In the genomic region with DNA sequence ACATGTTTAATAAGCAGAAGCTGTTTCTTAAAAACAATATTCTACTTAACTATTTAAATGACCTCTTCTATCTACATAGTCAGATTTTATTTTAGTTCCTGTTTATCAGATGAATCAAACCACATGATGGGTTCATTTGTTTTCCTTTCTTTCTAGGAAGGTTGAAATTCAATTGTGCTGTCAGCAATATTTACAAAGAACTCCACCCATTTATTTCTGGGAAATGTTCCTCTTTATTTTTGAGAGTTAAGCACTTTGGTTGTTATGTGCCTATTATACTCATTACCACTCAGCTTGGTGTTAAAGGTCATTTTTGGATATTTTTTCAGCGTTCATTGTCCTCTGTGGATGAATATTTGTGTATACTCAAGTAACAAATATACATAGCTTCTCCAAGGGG, we compare ENCODE assay signal across 21 cellular contexts.
"Had no signal": no experiment of that assay in that cellular context is flagged by ENCODE, and none has a peak within 500 bp of the region (broad histone marks: within the 10 kb centered on the region; RNA-seq: fewer than 3 reads in every experiment).

No MANE protein-coding gene starts in this region.

- H3K36me3 Mint-ChIP-seq: activated CD8-positive, alpha-beta memory T cell treated with anti-CD3 and anti-CD28 coated beads, Interleukin-2, amount 10 ng/mL, durations not matched to agents 7 days and 5 days had no signal

- H3K36me3 ChIP-seq: cardiac muscle cell, thoracic aorta, upper lobe of left lung had no signal

- H3K4me1 ChIP-seq: body of pancreas had no signal

- H3K4me3 Mint-ChIP-seq: activated CD4-positive, alpha-beta T cell treated with anti-CD3 and anti-CD28 coated beads, Interleukin-2, amount 10 ng/mL, durations not matched to agents 7 days and 5 days; activated CD8-positive, alpha-beta memory T cell treated with anti-CD3 and anti-CD28 coated beads, Interleukin-2, amount 10 ng/mL, durations not matched to agents 7 days and 5 days; activated CD8-positive, alpha-beta T cell treated with anti-CD3 and anti-CD28 coated beads for 36 hours; activated naive CD4-positive, alpha-beta T cell treated with anti-CD3 and anti-CD28 coated beads, Interleukin-2, amount 50 U/mL, for 24 hours; neural crest cell had no signal

- H3K9me3 ChIP-seq: body of pancreas, thoracic aorta, upper lobe of left lung had no signal

- H3K27ac ChIP-seq: body of pancreas, cardiac muscle cell, thoracic aorta had no signal

- H3K27me3 Mint-ChIP-seq: activated CD4-positive, alpha-beta T cell treated with anti-CD3 and anti-CD28 coated beads, Interleukin-2, amount 10 ng/mL, durations not matched to agents 7 days and 5 days; activated naive CD4-positive, alpha-beta T cell treated with anti-CD3 and anti-CD28 coated beads, Interleukin-2, amount 50 U/mL, for 24 hours had no signal

- H3K9me3 Mint-ChIP-seq: activated naive CD4-positive, alpha-beta T cell treated with anti-CD3 and anti-CD28 coated beads, Interleukin-2, amount 50 U/mL, for 24 hours had no signal

- ATAC-seq: activated CD8-positive, alpha-beta memory T cell treated with anti-CD3 and anti-CD28 coated beads, Interleukin-2, amount 10 ng/mL, durations not matched to agents 7 days and 5 days; activated CD8-positive, alpha-beta T cell treated with anti-CD3 and anti-CD28 coated beads for 36 hours; body of pancreas; esophagus mucosa; naive thymus-derived CD4-positive, alpha-beta T cell had no signal

- DNase-seq: activated CD4-positive, alpha-beta T cell treated with anti-CD3 and anti-CD28 coated beads, Interleukin-2, amount 10 ng/mL, durations not matched to agents 7 days and 5 days; activated CD8-positive, alpha-beta memory T cell treated with anti-CD3 and anti-CD28 coated beads, Interleukin-2, amount 10 ng/mL, durations not matched to agents 7 days and 5 days; activated CD8-positive, alpha-beta T cell treated with anti-CD3 and anti-CD28 coated beads for 36 hours; activated gamma-delta T cell treated with Interleukin-2 at 50 U/mL for 16 hours; activated T-cell treated with anti-CD3 and anti-CD28 coated beads for 4 hours; anterior cingulate cortex; body of pancreas; effector CD8-positive, alpha-beta T cell; foreskin melanocyte; hippocampal formation; naive thymus-derived CD4-positive, alpha-beta T cell; stimulated activated CD4-positive, alpha-beta T cell treated with anti-CD3 and anti-CD28 coated beads, Interleukin-4, amount 100 ng/mL, for 24 hours; stimulated activated naive CD4-positive, alpha-beta T cell treated with Interleukin-2 at 50 U/mL for 16 hours; T-helper 9 cell; upper lobe of left lung had no signal

- H3K4me1 Mint-ChIP-seq: activated CD8-positive, alpha-beta memory T cell treated with anti-CD3 and anti-CD28 coated beads, Interleukin-2, amount 10 ng/mL, durations not matched to agents 7 days and 5 days; neural crest cell had no signal

- H3K27me3 ChIP-seq: body of pancreas, cardiac muscle cell, upper lobe of left lung had no signal

- H3K27ac Mint-ChIP-seq: activated CD4-positive, alpha-beta T cell treated with anti-CD3 and anti-CD28 coated beads, Interleukin-2, amount 10 ng/mL, durations not matched to agents 7 days and 5 days; activated CD8-positive, alpha-beta memory T cell treated with anti-CD3 and anti-CD28 coated beads, Interleukin-2, amount 10 ng/mL, durations not matched to agents 7 days and 5 days; activated CD8-positive, alpha-beta T cell treated with anti-CD3 and anti-CD28 coated beads for 36 hours; activated naive CD4-positive, alpha-beta T cell treated with anti-CD3 and anti-CD28 coated beads, Interleukin-2, amount 50 U/mL, for 24 hours had no signal

- H3K4me3 ChIP-seq: body of pancreas, cardiac muscle cell, lung, thoracic aorta, upper lobe of left lung had no signal
